ENCODE assay signal across 1 cellular context in genomic region chr11:65552413-65552951, GRCh38.
TF ChIP-seq lines count a peak whose summit lies in the region.

No MANE protein-coding gene starts in this region.

TF ChIP-seq in HCT116, 20 proteins besides CTCF, POLR2A, EP300 and RAD21 (continued from another document):
- TF ChIP-seq SP1 (IDR thresholded peaks at IDR 0.05; ENCODE audit: low read depth) (no peak), YY1 (IDR thresholded peaks at IDR 0.05; ENCODE audit: extremely low read depth, insufficient replicate concordance, low read depth, low read length) (no peak)
